In the genomic region with DNA sequence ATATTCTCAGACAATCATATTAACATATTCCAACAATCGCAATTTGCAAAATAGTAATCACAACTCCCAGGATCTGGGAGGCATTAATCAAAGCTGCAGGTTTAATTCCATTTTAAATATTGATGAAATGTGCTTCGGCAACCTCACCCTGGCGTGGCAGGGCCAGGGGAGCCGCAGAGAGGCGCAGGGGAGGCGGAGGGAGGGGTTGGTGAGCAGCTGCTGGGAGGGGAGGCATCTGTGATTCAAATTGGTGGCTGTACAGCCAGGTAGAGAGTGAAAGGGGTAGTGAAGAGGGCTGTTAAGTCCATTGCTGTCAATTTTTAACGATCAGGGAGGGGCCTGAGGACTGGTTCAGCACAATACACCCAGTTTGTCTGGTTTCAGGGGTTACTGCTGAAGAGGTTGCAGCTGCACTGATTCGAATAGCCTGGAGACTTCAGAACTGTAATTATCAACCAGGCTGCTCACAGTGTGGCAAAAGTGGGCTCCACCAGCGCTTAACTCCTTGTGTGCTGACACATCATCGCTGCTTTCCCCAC, we compare ENCODE assay signal across 20 cellular contexts. TPM values are rescaled to one million over a fixed set of nuclear protein-coding genes. Genes with fewer than 3 reads are reported as not detected.
DNase-seq lines count a peak whose midpoint lies in the region; ATAC-seq, FAIRE-seq and TF ChIP-seq lines count a peak whose summit lies in the region.
"Had no signal": no experiment of that assay in that cellular context is flagged by ENCODE, and none has a peak within 500 bp of the region (broad histone marks: within the 10 kb centered on the region; RNA-seq: fewer than 3 reads in every experiment).

No MANE protein-coding gene starts in this region.

- DNase-seq in ELF-1 (ENCODE audit: low read depth, low spot score) (peak; percentile 35), NCI-H1105 treated with DMSO at 0.1 percent for 48 hours (lab: John Stamatoyannopoulos, UW) (peak; percentile 96), NCI-H345 (lab: John Stamatoyannopoulos, UW) (peak; percentile 91), foreskin keratinocyte (no peak), D721Med (ENCODE audit: insufficient read length, low spot score) (no peak), hepatic stellate cell (ENCODE audit: low spot score) (no peak), transverse colon (no peak), midbrain (lab: John Stamatoyannopoulos, UW) (no peak)
- DNase-seq: activated B cell treated with CpG ODN at 0.5 μM for 24 hours; activated effector memory CD4-positive, alpha-beta T cell treated with anti-CD3 and anti-CD28 coated beads, Interleukin-2, amount 50 U/mL, for 16 hours; nucleus accumbens; stimulated activated CD4-positive, alpha-beta T cell treated with anti-CD3 and anti-CD28 coated beads, Interleukin-2, amount 100 ng/mL, for 24 hours; substantia nigra; T-helper 17 cell had no signal

- in situ Hi-C loops in transverse colon (cut with MboI; ENCODE audit: low pct_ligation_motif_present in 1 of 4, low pct_unique_long_range_greater_than_20kb in 1 of 4, low sequenced_read_pairs in 3 of 4), result no loop called here

- H3K27me3 ChIP-seq in foreskin keratinocyte (peaks cover 33% of the 10 kb centered on the region), transverse colon (no peaks in the 10 kb centered on the region)

- FAIRE-seq in D721Med (lab: Jason Lieb, UNC), result no peak
- FAIRE-seq: GM19239 had no signal

- H3K27ac ChIP-seq in foreskin keratinocyte (no peak overlapping the region), transverse colon (no peak overlapping the region)
- H3K27ac ChIP-seq: HL-60 had no signal

- WGBS in transverse colon (ENCODE audit: low coverage in 1 of 2), 2 donors, result 53 to 61% methylated on average over 6 to 10 of the region's 10 CpGs

- no peak overlapping the region for H3K4me3 ChIP-seq in transverse colon

- H3K4me1 ChIP-seq in foreskin keratinocyte, result no peaks in the 10 kb centered on the region
- H3K4me1 ChIP-seq in transverse colon, result peaks cover 0 to 6% (median 0%) of the 10 kb centered on the region in 4 donors

- TF ChIP-seq EP300 in transverse colon (IDR thresholded peaks at IDR 0.05; ENCODE audit: low read depth), result no peak

- no peak for TF ChIP-seq POLR2A in transverse colon (IDR thresholded peaks at IDR 0.05)

- TF ChIP-seq CTCF in foreskin keratinocyte (conservative IDR thresholded peaks at IDR 0.05) (no peak), D721Med (IDR thresholded peaks at IDR 0.05; ENCODE audit: insufficient read depth, missing control alignments) (no peak), transverse colon (IDR thresholded peaks at IDR 0.05) (no peak)

- H3K36me3 ChIP-seq in transverse colon, result no peaks in the 10 kb centered on the region

- peak; percentile 26 for ATAC-seq in foreskin keratinocyte
- ATAC-seq: Right ventricle myocardium inferior, sciatic nerve, T-helper 17 cell had no signal

- intact Hi-C loops in transverse colon (cut with DNase I; ENCODE audit: low total_unique reads), result no loop called here

- no peaks in the 10 kb centered on the region for H3K9me3 ChIP-seq in transverse colon
- H3K9me3 ChIP-seq: Caco-2 had no signal

RNA-seq across cellular contexts. Expression of gene LHX6, which starts 31.4 kb away (rescaled TPM):
- total RNA-seq in foreskin keratinocyte (0.11 and 0.44 TPM in 2 replicates), transverse colon (10 to 100 TPM in 1 of 4 donors, 1 to 10 TPM in 1, under 1 TPM in 1, not detected in 1; 0.68 to 12.7 (median 1.4) TPM)
- 0.11 and 0.17 TPM in 2 replicates for polyA plus RNA-seq in foreskin keratinocyte
- total RNA-seq: activated B cell treated with CpG ODN at 0.5 μM for 24 hours, T-helper 17 cell had no signal

RNA-seq across cellular contexts. Expression of gene MORN5, which starts 37.7 kb away (rescaled TPM):
- total RNA-seq in foreskin keratinocyte (not detected in 2 replicates), transverse colon (1 to 10 TPM in 2 of 4 donors, not detected in 2; 3.8 to 4.0 TPM)
- polyA plus RNA-seq in foreskin keratinocyte, result not detected in 2 replicates
- total RNA-seq: activated B cell treated with CpG ODN at 0.5 μM for 24 hours, Caco-2, mononuclear cell, Right ventricle myocardium inferior, sciatic nerve, T-helper 17 cell had no signal

RNA-seq across cellular contexts. Expression of gene NDUFA8, which starts 37.8 kb away (rescaled TPM):
- 70.4 and 82.4 TPM in 2 replicates for total RNA-seq in foreskin keratinocyte
- 129 and 142 TPM in 2 replicates for polyA plus RNA-seq in foreskin keratinocyte
- total RNA-seq in transverse colon, result 10 to 100 TPM; 16.1 to 59.5 (median 40.3) TPM

Comparison
In these comparisons a context has a peak if more than half of its experiments do, and no peak if none do; other contexts are left out.
1. DNase-seq: peak in ELF-1 (single experiment), NCI-H1105 treated with DMSO at 0.1 percent for 48 hours (single experiment) and NCI-H345 (single experiment); none in foreskin keratinocyte (0 of 2), D721Med (single experiment), hepatic stellate cell (single experiment), transverse colon (single experiment) and midbrain (single experiment).